ENCODE assay signal across 8 cellular contexts in genomic region chr7:2555121-2556052, GRCh38. TPM values are rescaled to one million over a fixed set of nuclear protein-coding genes. Genes with fewer than 3 reads are reported as not detected.
A peak's percentile ranks its signal among the peaks of the same experiment; 100 is the strongest.
DNase-seq lines count a peak whose midpoint lies in the region; TF ChIP-seq lines count a peak whose summit lies in the region.

Gene BRAT1 (minus strand): TSS chr7:2555524. CDS start chr7:2554431, 1,093 bp downstream.

- H3K9ac ChIP-seq in SK-N-MC (ENCODE audit: insufficient read length): peak within 1 kb of the TSS; percentile 99

- peak within 1 kb of the TSS; percentile 82 for H3K4me3 ChIP-seq in GM08714 (ENCODE audit: low read length)
- peak within 1 kb of the TSS; percentile 85 for H3K4me3 ChIP-seq in NB4 (ENCODE audit: low read depth, low read length)
- peak within 1 kb of the TSS; percentile 93 for H3K4me3 ChIP-seq in SK-N-MC

- peak; percentile 94 for DNase-seq in HFFc6
- peak; percentile 99 for DNase-seq in NB4 (ENCODE audit: low read depth)
- peak; percentile 59 for DNase-seq in SK-N-MC (ENCODE audit: low read depth, low spot score)
- DNase-seq in activated naive CD4-positive, alpha-beta T cell treated with anti-CD3 and anti-CD28 coated beads, Interleukin-2, amount 50 U/mL, for 16 hours: peak; percentile 95
- DNase-seq in globus pallidus (ENCODE audit: low spot score): peak; percentile 92
- DNase-seq in occipital lobe (lab: John Stamatoyannopoulos, UW): peak; percentile 96

- H3K4me1 Mint-ChIP-seq in HFFc6 (ENCODE audit: low read depth): peaks cover 28% of the 10 kb centered on the region

- TF ChIP-seq CTCF in HFFc6 (IDR thresholded peaks at IDR 0.05) (peak; percentile 62), NB4 (IDR thresholded peaks at IDR 0.05; ENCODE audit: low read depth, low read length) (peak; percentile 35)

- H3K27ac Mint-ChIP-seq in HFFc6: peak within 1 kb of the TSS; percentile 87

- no peaks in the 10 kb centered on the region for H3K9me3 ChIP-seq in SK-N-MC (ENCODE audit: low read depth, low read length)

- H3K27ac ChIP-seq in SK-N-MC (peak within 1 kb of the TSS; percentile 98), temporal lobe (ENCODE audit: low read depth, low read length) (peak within 1 kb of the TSS; percentile 98)

- peak; percentile 96 for TF ChIP-seq POLR2A in NB4 (IDR thresholded peaks at IDR 0.05; ENCODE audit: extremely low read depth, insufficient read length)

- no peaks in the 10 kb centered on the region for H3K27me3 Mint-ChIP-seq in HFFc6 (ENCODE audit: insufficient read depth)

- H3K4me3 Mint-ChIP-seq in HFFc6: peak within 1 kb of the TSS; percentile 88

- peaks cover 5% of the 10 kb centered on the region; the same call in 1 of the 2 replicates for H3K36me3 Mint-ChIP-seq in HFFc6 (ENCODE audit: low read depth)

- no peaks in the 10 kb centered on the region for H3K9me3 Mint-ChIP-seq in HFFc6

- peaks cover 15% of the 10 kb centered on the region for H3K36me3 ChIP-seq in SK-N-MC (ENCODE audit: insufficient read depth, low read length)

RNA-seq across cellular contexts. Expression of gene BRAT1, which starts in this region (rescaled TPM):
- total RNA-seq in HFFc6 (2021; fragmentation: NEBNext Ultra II Directional; extraction: Animal tissue kit (Norgen Biotek cat#: 25700)): 10 to 100 TPM; 21.3 to 26.0 (median 23.3) TPM
- total RNA-seq in occipital lobe: 15.6 TPM
- 15.7 TPM for total RNA-seq in temporal lobe

Comparison
In these comparisons a context has a peak if more than half of its experiments do, and no peak if none do; other contexts are left out.
1. Peak in every context shown above with its lines: DNase-seq, H3K4me3 ChIP-seq and H3K27ac ChIP-seq.